ENCODE assay signal across 8 cellular contexts in genomic region chr6:37696220-37696840, GRCh38. TPM values are rescaled to one million over a fixed set of nuclear protein-coding genes. Genes with fewer than 3 reads are reported as not detected.
DNase-seq lines count a peak whose midpoint lies in the region; ATAC-seq and TF ChIP-seq lines count a peak whose summit lies in the region.

No MANE protein-coding gene starts in this region.

- no peak for ATAC-seq in left colon
- ATAC-seq in stimulated activated naive CD8-positive, alpha-beta T cell treated with anti-CD3 and anti-CD28 coated beads, Interleukin-15, Interleukin-2, amounts not matched to agents 100 U/mL and 50 U/mL, for 24 hours, result no peak

- DNase-seq in GM13977 (ENCODE audit: low spot score) (peak; percentile 61), SJCRH30 (peak; percentile 34 to 51), brain microvascular endothelial cell (no peak), left colon (peak; percentile 24 to 34), NCI-H1105 treated with DMSO at 0.1 percent for 48 hours (lab: John Stamatoyannopoulos, UW) (no peak), NK-92 (lab: John Stamatoyannopoulos, UW; ENCODE audit: unreplicated experiment) (no peak), HuH-7.5 (ENCODE audit: low spot score) (no peak)
- DNase-seq in stimulated activated naive CD8-positive, alpha-beta T cell treated with anti-CD3 and anti-CD28 coated beads, Interleukin-15, Interleukin-2, amounts not matched to agents 100 U/mL and 50 U/mL, for 24 hours, result peak; percentile 55

- H3K9me3 ChIP-seq in SJCRH30 (replicated peaks), result no peaks in the 10 kb centered on the region

- in situ Hi-C loops in GM13977 (cut with MboI; ENCODE audit: low pct_unique_long_range_greater_than_20kb, low sequenced_read_pairs, unreplicated experiment), result loop anchor here (10.0 to 25.0 kb wide), 2 partner anchors 212 to 309 kb away; no protein-coding TSS in a partner anchor
- in situ Hi-C loops in brain microvascular endothelial cell (cut with HindIII; ENCODE audit: low pct_ligation_motif_present, low sequenced_read_pairs), result no loop called here

- peaks cover 6% of the 10 kb centered on the region; the same call in 1 of the 2 replicates for H3K4me1 ChIP-seq in SJCRH30

- no peak for TF ChIP-seq CTCF in GM13977 (IDR thresholded peaks at IDR 0.05; ENCODE audit: extremely low read depth, insufficient read depth, missing control alignments)
- TF ChIP-seq CTCF in brain microvascular endothelial cell (IDR thresholded peaks at IDR 0.05; ENCODE audit: low read depth, low read length, missing control alignments), result no peak

- H3K4me3 ChIP-seq in SJCRH30 (peak overlapping the region; percentile 79), brain microvascular endothelial cell (ENCODE audit: low read depth, low read length) (peak overlapping the region; percentile 66)

- no peaks in the 10 kb centered on the region for H3K36me3 ChIP-seq in SJCRH30
- H3K36me3 ChIP-seq in brain microvascular endothelial cell (replicated peaks), result no peaks in the 10 kb centered on the region

- H3K27ac ChIP-seq in SJCRH30 (no peak overlapping the region), brain microvascular endothelial cell (no peak overlapping the region)

- intact Hi-C loops in left colon (cut with DNase I, micrococcal nuclease), result no loop called here

- H3K27me3 ChIP-seq in SJCRH30, result peaks cover 6% of the 10 kb centered on the region; the same call in 1 of the 2 replicates
- H3K27me3 ChIP-seq in brain microvascular endothelial cell (replicated peaks), result peaks cover 18% of the 10 kb centered on the region

RNA-seq across cellular contexts. Expression of gene MDGA1, which starts 1.4 kb away (rescaled TPM):
- total RNA-seq in SJCRH30 (2014; rRNA removed; shearing (Covaris generic)), result 3.3 and 4.8 TPM in 2 replicates
- total RNA-seq in left colon, result 1 to 10 TPM in 1 of 2 donors, under 1 TPM in 1; 0.84 to 3.1 TPM

Comparison
In these comparisons a context has a peak if more than half of its experiments do, and no peak if none do; other contexts are left out.
1. DNase-seq: peak in GM13977 (single experiment), SJCRH30 (2 of 2), left colon (2 of 2) and stimulated activated naive CD8-positive, alpha-beta T cell treated with anti-CD3 and anti-CD28 coated beads, Interleukin-15, Interleukin-2, amounts not matched to agents 100 U/mL and 50 U/mL, for 24 hours (single experiment); none in brain microvascular endothelial cell (single experiment), NCI-H1105 treated with DMSO at 0.1 percent for 48 hours (single experiment), NK-92 (single experiment) and HuH-7.5 (single experiment).